Comparison of ENCODE assay signal across 1 cellular context in the genomic region with DNA sequence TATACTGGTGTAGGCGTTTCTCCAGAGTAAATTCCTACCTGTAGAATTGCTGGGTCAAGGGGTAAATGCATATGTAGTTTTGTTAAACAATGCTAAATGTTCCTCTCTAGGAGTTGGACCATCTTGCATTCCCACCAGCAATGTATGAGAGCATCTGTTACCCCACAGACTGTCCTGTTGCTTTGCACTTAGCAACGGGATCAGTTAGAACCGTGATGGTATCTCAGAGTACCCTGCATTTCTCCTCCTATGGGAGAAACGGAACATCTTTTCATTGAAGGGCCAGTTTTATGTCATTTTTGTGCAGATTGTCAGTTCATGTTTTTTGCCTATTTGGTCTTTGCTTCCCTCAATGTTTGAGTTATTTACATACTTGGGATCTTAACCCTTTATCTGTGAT.
TF ChIP-seq lines count a peak whose summit lies in the region.

No MANE protein-coding gene starts in this region.

TF ChIP-seq in GM23338, 12 proteins besides CTCF, POLR2A, EP300 and RAD21:
- TF ChIP-seq, protein P1, sequence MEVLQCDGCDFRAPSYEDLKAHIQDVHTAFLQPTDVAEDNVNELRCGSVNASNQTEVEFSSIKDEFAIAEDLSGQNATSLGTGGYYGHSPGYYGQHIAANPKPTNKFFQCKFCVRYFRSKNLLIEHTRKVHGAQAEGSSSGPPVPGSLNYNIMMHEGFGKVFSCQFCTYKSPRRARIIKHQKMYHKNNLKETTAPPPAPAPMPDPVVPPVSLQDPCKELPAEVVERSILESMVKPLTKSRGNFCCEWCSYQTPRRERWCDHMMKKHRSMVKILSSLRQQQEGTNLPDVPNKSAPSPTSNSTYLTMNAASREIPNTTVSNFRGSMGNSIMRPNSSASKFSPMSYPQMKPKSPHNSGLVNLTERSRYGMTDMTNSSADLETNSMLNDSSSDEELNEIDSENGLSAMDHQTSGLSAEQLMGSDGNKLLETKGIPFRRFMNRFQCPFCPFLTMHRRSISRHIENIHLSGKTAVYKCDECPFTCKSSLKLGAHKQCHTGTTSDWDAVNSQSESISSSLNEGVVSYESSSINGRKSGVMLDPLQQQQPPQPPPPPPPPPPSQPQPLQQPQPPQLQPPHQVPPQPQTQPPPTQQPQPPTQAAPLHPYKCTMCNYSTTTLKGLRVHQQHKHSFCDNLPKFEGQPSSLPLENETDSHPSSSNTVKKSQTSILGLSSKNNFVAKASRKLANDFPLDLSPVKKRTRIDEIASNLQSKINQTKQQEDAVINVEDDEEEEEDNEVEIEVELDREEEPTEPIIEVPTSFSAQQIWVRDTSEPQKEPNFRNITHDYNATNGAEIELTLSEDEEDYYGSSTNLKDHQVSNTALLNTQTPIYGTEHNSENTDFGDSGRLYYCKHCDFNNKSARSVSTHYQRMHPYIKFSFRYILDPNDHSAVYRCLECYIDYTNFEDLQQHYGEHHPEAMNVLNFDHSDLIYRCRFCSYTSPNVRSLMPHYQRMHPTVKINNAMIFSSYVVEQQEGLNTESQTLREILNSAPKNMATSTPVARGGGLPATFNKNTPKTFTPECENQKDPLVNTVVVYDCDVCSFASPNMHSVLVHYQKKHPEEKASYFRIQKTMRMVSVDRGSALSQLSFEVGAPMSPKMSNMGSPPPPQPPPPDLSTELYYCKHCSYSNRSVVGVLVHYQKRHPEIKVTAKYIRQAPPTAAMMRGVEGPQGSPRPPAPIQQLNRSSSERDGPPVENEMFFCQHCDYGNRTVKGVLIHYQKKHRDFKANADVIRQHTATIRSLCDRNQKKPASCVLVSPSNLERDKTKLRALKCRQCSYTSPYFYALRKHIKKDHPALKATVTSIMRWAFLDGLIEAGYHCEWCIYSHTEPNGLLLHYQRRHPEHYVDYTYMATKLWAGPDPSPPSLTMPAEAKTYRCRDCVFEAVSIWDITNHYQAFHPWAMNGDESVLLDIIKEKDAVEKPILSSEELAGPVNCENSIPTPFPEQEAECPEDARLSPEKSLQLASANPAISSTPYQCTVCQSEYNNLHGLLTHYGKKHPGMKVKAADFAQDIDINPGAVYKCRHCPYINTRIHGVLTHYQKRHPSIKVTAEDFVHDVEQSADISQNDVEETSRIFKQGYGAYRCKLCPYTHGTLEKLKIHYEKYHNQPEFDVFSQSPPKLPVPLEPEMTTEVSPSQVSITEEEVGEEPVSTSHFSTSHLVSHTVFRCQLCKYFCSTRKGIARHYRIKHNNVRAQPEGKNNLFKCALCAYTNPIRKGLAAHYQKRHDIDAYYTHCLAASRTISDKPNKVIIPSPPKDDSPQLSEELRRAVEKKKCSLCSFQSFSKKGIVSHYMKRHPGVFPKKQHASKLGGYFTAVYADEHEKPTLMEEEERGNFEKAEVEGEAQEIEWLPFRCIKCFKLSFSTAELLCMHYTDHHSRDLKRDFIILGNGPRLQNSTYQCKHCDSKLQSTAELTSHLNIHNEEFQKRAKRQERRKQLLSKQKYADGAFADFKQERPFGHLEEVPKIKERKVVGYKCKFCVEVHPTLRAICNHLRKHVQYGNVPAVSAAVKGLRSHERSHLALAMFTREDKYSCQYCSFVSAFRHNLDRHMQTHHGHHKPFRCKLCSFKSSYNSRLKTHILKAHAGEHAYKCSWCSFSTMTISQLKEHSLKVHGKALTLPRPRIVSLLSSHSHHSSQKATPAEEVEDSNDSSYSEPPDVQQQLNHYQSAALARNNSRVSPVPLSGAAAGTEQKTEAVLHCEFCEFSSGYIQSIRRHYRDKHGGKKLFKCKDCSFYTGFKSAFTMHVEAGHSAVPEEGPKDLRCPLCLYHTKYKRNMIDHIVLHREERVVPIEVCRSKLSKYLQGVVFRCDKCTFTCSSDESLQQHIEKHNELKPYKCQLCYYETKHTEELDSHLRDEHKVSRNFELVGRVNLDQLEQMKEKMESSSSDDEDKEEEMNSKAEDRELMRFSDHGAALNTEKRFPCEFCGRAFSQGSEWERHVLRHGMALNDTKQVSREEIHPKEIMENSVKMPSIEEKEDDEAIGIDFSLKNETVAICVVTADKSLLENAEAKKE (CRISPR knock-in tag; IDR thresholded peaks at IDR 0.05): no peak
- TF ChIP-seq NANOG (IDR thresholded peaks at IDR 0.05; ENCODE audit: borderline replicate concordance) (no peak), POLR2AphosphoS5 (IDR thresholded peaks at IDR 0.05; ENCODE audit: low read depth) (no peak), EZH2 (IDR thresholded peaks at IDR 0.05; ENCODE audit: low read depth, unreplicated experiment) (no peak), CREB1 (CRISPR knock-in tag; IDR thresholded peaks at IDR 0.05; ENCODE audit: low read depth) (no peak), ZNF331 (CRISPR knock-in tag; IDR thresholded peaks at IDR 0.05; ENCODE audit: low read depth) (no peak), EZH2phosphoT487 (IDR thresholded peaks at IDR 0.05; ENCODE audit: unreplicated experiment) (no peak), ZNF114 (CRISPR knock-in tag; IDR thresholded peaks at IDR 0.05) (no peak), STAT1 (IDR thresholded peaks at IDR 0.05; ENCODE audit: unreplicated experiment) (no peak), JUNB (IDR thresholded peaks at IDR 0.05; ENCODE audit: unreplicated experiment) (no peak)
- TF ChIP-seq, protein P2, sequence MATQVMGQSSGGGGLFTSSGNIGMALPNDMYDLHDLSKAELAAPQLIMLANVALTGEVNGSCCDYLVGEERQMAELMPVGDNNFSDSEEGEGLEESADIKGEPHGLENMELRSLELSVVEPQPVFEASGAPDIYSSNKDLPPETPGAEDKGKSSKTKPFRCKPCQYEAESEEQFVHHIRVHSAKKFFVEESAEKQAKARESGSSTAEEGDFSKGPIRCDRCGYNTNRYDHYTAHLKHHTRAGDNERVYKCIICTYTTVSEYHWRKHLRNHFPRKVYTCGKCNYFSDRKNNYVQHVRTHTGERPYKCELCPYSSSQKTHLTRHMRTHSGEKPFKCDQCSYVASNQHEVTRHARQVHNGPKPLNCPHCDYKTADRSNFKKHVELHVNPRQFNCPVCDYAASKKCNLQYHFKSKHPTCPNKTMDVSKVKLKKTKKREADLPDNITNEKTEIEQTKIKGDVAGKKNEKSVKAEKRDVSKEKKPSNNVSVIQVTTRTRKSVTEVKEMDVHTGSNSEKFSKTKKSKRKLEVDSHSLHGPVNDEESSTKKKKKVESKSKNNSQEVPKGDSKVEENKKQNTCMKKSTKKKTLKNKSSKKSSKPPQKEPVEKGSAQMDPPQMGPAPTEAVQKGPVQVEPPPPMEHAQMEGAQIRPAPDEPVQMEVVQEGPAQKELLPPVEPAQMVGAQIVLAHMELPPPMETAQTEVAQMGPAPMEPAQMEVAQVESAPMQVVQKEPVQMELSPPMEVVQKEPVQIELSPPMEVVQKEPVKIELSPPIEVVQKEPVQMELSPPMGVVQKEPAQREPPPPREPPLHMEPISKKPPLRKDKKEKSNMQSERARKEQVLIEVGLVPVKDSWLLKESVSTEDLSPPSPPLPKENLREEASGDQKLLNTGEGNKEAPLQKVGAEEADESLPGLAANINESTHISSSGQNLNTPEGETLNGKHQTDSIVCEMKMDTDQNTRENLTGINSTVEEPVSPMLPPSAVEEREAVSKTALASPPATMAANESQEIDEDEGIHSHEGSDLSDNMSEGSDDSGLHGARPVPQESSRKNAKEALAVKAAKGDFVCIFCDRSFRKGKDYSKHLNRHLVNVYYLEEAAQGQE (IDR thresholded peaks at IDR 0.05; ENCODE audit: unreplicated experiment): no peak
- TF ChIP-seq, protein P3, sequence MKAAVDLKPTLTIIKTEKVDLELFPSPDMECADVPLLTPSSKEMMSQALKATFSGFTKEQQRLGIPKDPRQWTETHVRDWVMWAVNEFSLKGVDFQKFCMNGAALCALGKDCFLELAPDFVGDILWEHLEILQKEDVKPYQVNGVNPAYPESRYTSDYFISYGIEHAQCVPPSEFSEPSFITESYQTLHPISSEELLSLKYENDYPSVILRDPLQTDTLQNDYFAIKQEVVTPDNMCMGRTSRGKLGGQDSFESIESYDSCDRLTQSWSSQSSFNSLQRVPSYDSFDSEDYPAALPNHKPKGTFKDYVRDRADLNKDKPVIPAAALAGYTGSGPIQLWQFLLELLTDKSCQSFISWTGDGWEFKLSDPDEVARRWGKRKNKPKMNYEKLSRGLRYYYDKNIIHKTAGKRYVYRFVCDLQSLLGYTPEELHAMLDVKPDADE (IDR thresholded peaks at IDR 0.05): no peak
